30 cellular contexts compared by ENCODE assay signal in genomic region chr11:63833048-63833447, GRCh38.
"Had no signal": no experiment of that assay in that cellular context is flagged by ENCODE, and none has a peak within 500 bp of the region (broad histone marks: within the 10 kb centered on the region; RNA-seq: fewer than 3 reads in every experiment).

No MANE protein-coding gene starts in this region.

- H3K9me3 Mint-ChIP-seq: activated CD4-positive, alpha-beta T cell treated with anti-CD3 and anti-CD28 coated beads, Interleukin-2, amount 10 ng/mL, durations not matched to agents 24 days and 14 days; activated CD8-positive, alpha-beta T cell treated with anti-CD3 and anti-CD28 coated beads for 36 hours; activated naive CD4-positive, alpha-beta T cell treated with anti-CD3 and anti-CD28 coated beads for 36 hours; activated naive CD4-positive, alpha-beta T cell treated with anti-CD3 and anti-CD28 coated beads, Interleukin-2, amount 50 U/mL, for 72 hours; activated T-helper 2 cell treated with anti-CD3 and anti-CD28 coated beads, Interferon-gamma antibody, Interleukin-2, Interleukin-4, amounts not matched to agents 10 μg/mL and 5 μg/mL and 100 μg/mL, durations not matched to agents 14 hours and 24 hours and 36 hours had no signal

- H3K27ac ChIP-seq: adrenal gland, body of pancreas, breast epithelium, SJCRH30, SK-N-MC, WERI-Rb-1 had no signal

- H3K4me3 ChIP-seq: adrenal gland, body of pancreas, breast epithelium, SJCRH30, SK-N-MC had no signal

- ATAC-seq: activated CD8-positive, alpha-beta T cell treated with anti-CD3 and anti-CD28 coated beads for 36 hours; activated naive CD4-positive, alpha-beta T cell treated with anti-CD3 and anti-CD28 coated beads, Interleukin-2, amount 50 U/mL, for 72 hours; body of pancreas had no signal

- H3K36me3 ChIP-seq: adrenal gland, breast epithelium, SJCRH30 had no signal

- H3K27ac Mint-ChIP-seq: activated CD4-positive, alpha-beta T cell treated with anti-CD3 and anti-CD28 coated beads, Interleukin-2, amount 10 ng/mL, durations not matched to agents 24 days and 14 days; activated CD8-positive, alpha-beta T cell treated with anti-CD3 and anti-CD28 coated beads for 36 hours; activated naive CD4-positive, alpha-beta T cell treated with anti-CD3 and anti-CD28 coated beads for 36 hours; activated naive CD4-positive, alpha-beta T cell treated with anti-CD3 and anti-CD28 coated beads, Interleukin-2, amount 50 U/mL, for 72 hours; activated T-helper 2 cell treated with anti-CD3 and anti-CD28 coated beads, Interferon-gamma antibody, Interleukin-2, Interleukin-4, amounts not matched to agents 10 μg/mL and 5 μg/mL and 100 μg/mL, durations not matched to agents 14 hours and 24 hours and 36 hours had no signal

- FAIRE-seq: astrocyte had no signal

- H3K9me3 ChIP-seq: adrenal gland, body of pancreas, breast epithelium, SJCRH30 had no signal

- H3K27me3 Mint-ChIP-seq: activated CD4-positive, alpha-beta T cell treated with anti-CD3 and anti-CD28 coated beads, Interleukin-2, amount 10 ng/mL, durations not matched to agents 24 days and 14 days; activated CD8-positive, alpha-beta T cell treated with anti-CD3 and anti-CD28 coated beads for 36 hours had no signal

- H3K36me3 Mint-ChIP-seq: activated naive CD4-positive, alpha-beta T cell treated with anti-CD3 and anti-CD28 coated beads, Interleukin-2, amount 50 U/mL, for 72 hours had no signal

- DNase-seq: activated CD4-positive, alpha-beta T cell treated with anti-CD3 and anti-CD28 coated beads for 1 hour; activated CD4-positive, alpha-beta T cell treated with anti-CD3 and anti-CD28 coated beads, Interleukin-2, amount 10 ng/mL, durations not matched to agents 24 days and 14 days; activated CD4-positive, alpha-beta T cell treated with anti-CD3 and anti-CD28 coated beads, Interleukin-2, amount 50 U/mL, for 4 hours; activated CD4-positive, CD25-positive, alpha-beta regulatory T cell; activated CD8-positive, alpha-beta T cell treated with anti-CD3 and anti-CD28 coated beads for 36 hours; activated gamma-delta T cell; activated naive CD4-positive, alpha-beta T cell treated with anti-CD3 and anti-CD28 coated beads for 36 hours; activated T-cell treated with anti-CD3 and anti-CD28 coated beads, Interleukin-2, amount 50 U/mL, for 1 hour; adrenal gland; body of pancreas; NCI-H1105 treated with DMSO at 0.1 percent for 48 hours; NCI-H1436; NCI-H1694 treated with DMSO at 0.1 percent for 48 hours; NCI-H2029 treated with DMSO at 0.1 percent for 48 hours; NCI-H2107; NCI-H2171; NCI-H510A; NCI-H526; NCI-H748 treated with DMSO at 0.1 percent for 48 hours; NK-92 treated with Interleukin-12 subunit alpha and Interleukin-12 subunit beta, amount 100 ng/mL, for 24 hours; OCI-M1; SHP77; T1000; WERI-Rb-1 had no signal

- H3K4me3 Mint-ChIP-seq: activated CD4-positive, alpha-beta T cell treated with anti-CD3 and anti-CD28 coated beads, Interleukin-2, amount 10 ng/mL, durations not matched to agents 24 days and 14 days; activated CD8-positive, alpha-beta T cell treated with anti-CD3 and anti-CD28 coated beads for 36 hours; activated naive CD4-positive, alpha-beta T cell treated with anti-CD3 and anti-CD28 coated beads for 36 hours had no signal
